12 cellular contexts compared by ENCODE assay signal in the genomic region with DNA sequence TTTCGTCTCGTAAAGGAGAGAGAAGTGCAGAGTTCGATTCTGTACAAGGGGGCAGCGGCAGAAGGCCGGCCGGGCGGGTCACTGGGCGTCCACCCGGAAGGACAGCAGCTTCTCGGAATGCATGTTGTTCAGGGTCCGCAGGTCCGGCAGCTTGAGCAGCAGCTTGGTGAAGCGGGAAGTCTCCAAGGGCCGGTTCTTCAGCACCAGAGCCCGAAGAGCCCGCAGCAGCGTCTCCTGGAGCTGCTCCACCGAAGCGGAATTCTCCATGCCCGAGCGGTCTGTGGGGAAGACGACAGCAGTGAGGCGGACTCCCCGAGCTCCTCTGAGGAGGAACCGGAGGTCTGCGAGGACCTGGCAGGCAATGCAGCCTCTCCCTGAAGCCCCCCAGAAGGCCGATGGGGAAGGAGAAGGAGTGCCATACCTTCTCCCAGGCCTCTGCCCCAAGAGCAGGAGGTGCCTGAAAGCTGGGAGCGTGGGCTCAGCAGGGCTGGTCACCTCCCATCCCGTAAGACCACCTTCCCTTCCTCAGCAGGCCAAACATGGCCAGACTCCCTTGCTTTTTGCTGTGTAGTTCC. TPM values are rescaled to one million over a fixed set of nuclear protein-coding genes. Genes with fewer than 3 reads are reported as not detected.
DNase-seq lines count a peak whose midpoint lies in the region; ATAC-seq and TF ChIP-seq lines count a peak whose summit lies in the region.
"Had no signal": no experiment of that assay in that cellular context is flagged by ENCODE, and none has a peak within 500 bp of the region (broad histone marks: within the 10 kb centered on the region; RNA-seq: fewer than 3 reads in every experiment).

No MANE protein-coding gene starts in this region.

- no peak for ATAC-seq in natural killer cell

- CTCF ChIA-PET in activated CD4-positive, alpha-beta memory T cell treated with anti-CD3 and anti-CD28 coated beads, Interleukin-2, amount 10 ng/mL, durations not matched to agents 7 days and 5 days (lab: Charles Lee) = interaction anchor here (0.7 to 4.1 kb wide), 2 partner anchors 18 to 20 kb away, joined by 3 to 29 read pairs; no protein-coding TSS in a partner anchor
- CTCF ChIA-PET in activated CD4-positive, alpha-beta memory T cell treated with anti-CD3 and anti-CD28 coated beads for 36 hours (lab: Charles Lee) = interaction anchor here (1.0 to 9.3 kb wide), 3 partner anchors 18 to 98 kb away, joined by 3 to 52 read pairs (median 3); no protein-coding TSS in a partner anchor

- H3K27me3 ChIP-seq in dorsolateral prefrontal cortex (no peaks in the 10 kb centered on the region), thyroid gland (no peaks in the 10 kb centered on the region)

- H3K4me3 ChIP-seq in dorsolateral prefrontal cortex = peak overlapping the region in 38 of 59 donors; percentile 1 to 99 (median 24)
- H3K4me3 ChIP-seq in thyroid gland (replicated peaks in 1 of 3) = no peak overlapping the region

- no peak for DNase-seq in activated CD4-positive, alpha-beta memory T cell treated with anti-CD3 and anti-CD28 coated beads, Interleukin-2, amount 10 ng/mL, durations not matched to agents 7 days and 5 days
- no peak for DNase-seq in activated CD4-positive, alpha-beta memory T cell treated with anti-CD3 and anti-CD28 coated beads for 36 hours
- DNase-seq in dorsolateral prefrontal cortex = peak in 2 of 10 donors; percentile 51 to 59
- DNase-seq in natural killer cell = no peak
- DNase-seq in thyroid gland = peak; percentile 90 to 91
- DNase-seq in cerebellar nuclear complex (lab: John Stamatoyannopoulos, UW) = no peak
- DNase-seq in NCI-H2081 (lab: John Stamatoyannopoulos, UW) = no peak
- no peak for DNase-seq in T-helper 1 cell
- DNase-seq: DMS153, naive B cell, NCI-H2107 had no signal

- intact Hi-C loops in activated CD4-positive, alpha-beta memory T cell treated with anti-CD3 and anti-CD28 coated beads for 36 hours (cut with micrococcal nuclease) = no loop called here
- intact Hi-C loops in dorsolateral prefrontal cortex (cut with DNase I) = loop anchor here in 1 of 2 donors (5.0 kb wide), 1 partner anchor 36 kb away; no protein-coding TSS in a partner anchor
- intact Hi-C loops in natural killer cell (cut with micrococcal nuclease) = no loop called here
- intact Hi-C loops in thyroid gland (cut with DNase I) = no loop called here

- H3K27ac ChIP-seq in dorsolateral prefrontal cortex (peak overlapping the region; percentile 53 to 100 (median 96)), thyroid gland (peak overlapping the region; percentile 77 to 99 (median 96))
- H3K27ac ChIP-seq: KMS-11 had no signal

- no peaks in the 10 kb centered on the region for H3K27me3 Mint-ChIP-seq in activated CD4-positive, alpha-beta memory T cell treated with anti-CD3 and anti-CD28 coated beads, Interleukin-2, amount 10 ng/mL, durations not matched to agents 7 days and 5 days
- no peaks in the 10 kb centered on the region for H3K27me3 Mint-ChIP-seq in activated CD4-positive, alpha-beta memory T cell treated with anti-CD3 and anti-CD28 coated beads for 36 hours
- H3K27me3 Mint-ChIP-seq in natural killer cell (ENCODE audit: low read depth in 2 of 2) = no peaks in the 10 kb centered on the region
- H3K27me3 Mint-ChIP-seq: naive B cell had no signal

- H3K4me1 ChIP-seq in thyroid gland = peaks cover 32 to 69% of the 10 kb centered on the region in 2 donors

- TF ChIP-seq CTCF in dorsolateral prefrontal cortex (IDR thresholded peaks at IDR 0.05 in 54 of 56, conservative IDR thresholded peaks at IDR 0.05 in 2 of 56; ENCODE audit: low read depth in 1 of 56, partially characterized antibody in 56 of 56) (no peak), natural killer cell (IDR thresholded peaks at IDR 0.05) (no peak), thyroid gland (IDR thresholded peaks at IDR 0.05) (no peak)

- H3K9me3 Mint-ChIP-seq in activated CD4-positive, alpha-beta memory T cell treated with anti-CD3 and anti-CD28 coated beads, Interleukin-2, amount 10 ng/mL, durations not matched to agents 7 days and 5 days = no peaks in the 10 kb centered on the region
- no peaks in the 10 kb centered on the region for H3K9me3 Mint-ChIP-seq in activated CD4-positive, alpha-beta memory T cell treated with anti-CD3 and anti-CD28 coated beads for 36 hours
- no peaks in the 10 kb centered on the region for H3K9me3 Mint-ChIP-seq in natural killer cell

- POLR2A ChIA-PET in activated CD4-positive, alpha-beta memory T cell treated with anti-CD3 and anti-CD28 coated beads, Interleukin-2, amount 10 ng/mL, durations not matched to agents 7 days and 5 days (lab: Charles Lee) = interaction anchor here (0.6 to 1.7 kb wide), 6 partner anchors 17 to 166 kb away, joined by 3 to 5 read pairs (median 4); a partner anchor contains a TSS
- POLR2A ChIA-PET in activated CD4-positive, alpha-beta memory T cell treated with anti-CD3 and anti-CD28 coated beads for 36 hours (lab: Charles Lee) = no interaction called here

- H3K36me3 ChIP-seq in thyroid gland = peaks cover 47 to 54% of the 10 kb centered on the region in 2 donors

- WGBS in thyroid gland, 2 donors = 38 to 42% methylated on average over 24 to 28 of the region's 29 CpGs

- no peak overlapping the region for H3K4me3 Mint-ChIP-seq in activated CD4-positive, alpha-beta memory T cell treated with anti-CD3 and anti-CD28 coated beads, Interleukin-2, amount 10 ng/mL, durations not matched to agents 7 days and 5 days
- H3K4me3 Mint-ChIP-seq in activated CD4-positive, alpha-beta memory T cell treated with anti-CD3 and anti-CD28 coated beads for 36 hours = no peak overlapping the region
- H3K4me3 Mint-ChIP-seq in natural killer cell = no peak overlapping the region

- peak in 1 of 2 donors; percentile 32 for TF ChIP-seq POLR2A in thyroid gland (IDR thresholded peaks at IDR 0.05)

- H3K4me1 Mint-ChIP-seq in activated CD4-positive, alpha-beta memory T cell treated with anti-CD3 and anti-CD28 coated beads, Interleukin-2, amount 10 ng/mL, durations not matched to agents 7 days and 5 days = peaks cover 46% of the 10 kb centered on the region
- peaks cover 44% of the 10 kb centered on the region for H3K4me1 Mint-ChIP-seq in activated CD4-positive, alpha-beta memory T cell treated with anti-CD3 and anti-CD28 coated beads for 36 hours (ENCODE audit: low read depth)
- peaks cover 26 to 43% of the 10 kb centered on the region in 2 donors for H3K4me1 Mint-ChIP-seq in natural killer cell

- no peaks in the 10 kb centered on the region for H3K9me3 ChIP-seq in thyroid gland

- peak overlapping the region; percentile 23 for H3K27ac Mint-ChIP-seq in activated CD4-positive, alpha-beta memory T cell treated with anti-CD3 and anti-CD28 coated beads, Interleukin-2, amount 10 ng/mL, durations not matched to agents 7 days and 5 days
- no peak overlapping the region for H3K27ac Mint-ChIP-seq in activated CD4-positive, alpha-beta memory T cell treated with anti-CD3 and anti-CD28 coated beads for 36 hours
- H3K27ac Mint-ChIP-seq in natural killer cell = peak overlapping the region; percentile 94 to 96

- peaks cover 39% of the 10 kb centered on the region for H3K36me3 Mint-ChIP-seq in activated CD4-positive, alpha-beta memory T cell treated with anti-CD3 and anti-CD28 coated beads, Interleukin-2, amount 10 ng/mL, durations not matched to agents 7 days and 5 days (ENCODE audit: low read depth)
- peaks cover 33% of the 10 kb centered on the region for H3K36me3 Mint-ChIP-seq in activated CD4-positive, alpha-beta memory T cell treated with anti-CD3 and anti-CD28 coated beads for 36 hours
- peaks cover 12% of the 10 kb centered on the region for H3K36me3 Mint-ChIP-seq in natural killer cell

RNA-seq across cellular contexts. Expression of a gene that starts 7.3 kb away (rescaled TPM):
- total RNA-seq in activated CD4-positive, alpha-beta memory T cell treated with anti-CD3 and anti-CD28 coated beads, Interleukin-2, amount 10 ng/mL, durations not matched to agents 7 days and 5 days = 1 to 10 TPM; 5.2 to 5.9 TPM
- 1 to 10 TPM; 6.7 to 7.3 TPM for total RNA-seq in activated CD4-positive, alpha-beta memory T cell treated with anti-CD3 and anti-CD28 coated beads for 36 hours
- total RNA-seq in dorsolateral prefrontal cortex = 10 to 100 TPM; 26.9 to 97.0 (median 62.1) TPM
- total RNA-seq in natural killer cell = 10 to 100 TPM in 1 of 3 donors, 1 to 10 TPM in 2; 8.8 to 10.1 (median 9.9) TPM
- total RNA-seq in thyroid gland = 1 to 10 TPM; 3.4 to 9.9 (median 5.1) TPM

RNA-seq across cellular contexts. Expression of a gene that starts 28.7 kb away (rescaled TPM):
- total RNA-seq in activated CD4-positive, alpha-beta memory T cell treated with anti-CD3 and anti-CD28 coated beads, Interleukin-2, amount 10 ng/mL, durations not matched to agents 7 days and 5 days = 100 to 1,000 TPM; 102 to 103 TPM
- total RNA-seq in activated CD4-positive, alpha-beta memory T cell treated with anti-CD3 and anti-CD28 coated beads for 36 hours = 10 to 100 TPM; 77.9 to 80.6 TPM
- total RNA-seq in dorsolateral prefrontal cortex = 100 to 1,000 TPM in 116 of 120 experiments, 10 to 100 TPM in 4; 87.8 to 143 (median 120) TPM
- total RNA-seq in natural killer cell = 100 to 1,000 TPM in 2 of 3 donors, 10 to 100 TPM in 1; 99.0 to 124 (median 110) TPM
- 100 to 1,000 TPM in 1 of 4 donors, 10 to 100 TPM in 3; 69.9 to 101 (median 80.4) TPM for total RNA-seq in thyroid gland

RNA-seq across cellular contexts. Expression of a gene that starts 30.3 kb away (rescaled TPM):
- total RNA-seq in activated CD4-positive, alpha-beta memory T cell treated with anti-CD3 and anti-CD28 coated beads, Interleukin-2, amount 10 ng/mL, durations not matched to agents 7 days and 5 days = 1 to 10 TPM; 8.4 TPM
- total RNA-seq in activated CD4-positive, alpha-beta memory T cell treated with anti-CD3 and anti-CD28 coated beads for 36 hours = 10 to 100 TPM; 12.5 to 13.4 TPM
- total RNA-seq in dorsolateral prefrontal cortex = 100 to 1,000 TPM; 178 to 301 (median 231) TPM
- 10 to 100 TPM; 40.8 to 55.7 (median 42.3) TPM for total RNA-seq in natural killer cell
- 10 to 100 TPM; 34.0 to 52.9 (median 44.8) TPM for total RNA-seq in thyroid gland

RNA-seq across cellular contexts. Expression of a gene that starts 38.9 kb away (rescaled TPM):
- total RNA-seq in activated CD4-positive, alpha-beta memory T cell treated with anti-CD3 and anti-CD28 coated beads, Interleukin-2, amount 10 ng/mL, durations not matched to agents 7 days and 5 days = 10 to 100 TPM; 82.2 to 84.2 TPM
- 10 to 100 TPM; 89.2 to 99.9 TPM for total RNA-seq in activated CD4-positive, alpha-beta memory T cell treated with anti-CD3 and anti-CD28 coated beads for 36 hours
- total RNA-seq in dorsolateral prefrontal cortex = 100 to 1,000 TPM in 59 of 120 experiments, 10 to 100 TPM in 61; 59.5 to 156 (median 99.1) TPM
- total RNA-seq in natural killer cell = 100 to 1,000 TPM; 115 to 141 (median 126) TPM
- 10 to 100 TPM; 37.1 to 68.4 (median 56.6) TPM for total RNA-seq in thyroid gland

RNA-seq across cellular contexts. Expression of a gene that starts 47.2 kb away (rescaled TPM):
- 10 to 100 TPM; 84.5 to 89.1 TPM for total RNA-seq in activated CD4-positive, alpha-beta memory T cell treated with anti-CD3 and anti-CD28 coated beads, Interleukin-2, amount 10 ng/mL, durations not matched to agents 7 days and 5 days
- 100 to 1,000 TPM in 1 of 2 experiments, 10 to 100 TPM in 1; 96.1 to 102 TPM for total RNA-seq in activated CD4-positive, alpha-beta memory T cell treated with anti-CD3 and anti-CD28 coated beads for 36 hours
- total RNA-seq in dorsolateral prefrontal cortex (100 to 1,000 TPM in 119 of 120 experiments, 10 to 100 TPM in 1; 95.0 to 216 (median 136) TPM), natural killer cell (100 to 1,000 TPM; 178 to 213 (median 187) TPM), thyroid gland (100 to 1,000 TPM in 1 of 4 donors, 10 to 100 TPM in 3; 88.2 to 103 (median 95.5) TPM)

Comparison
In these comparisons a context has a peak if more than half of its experiments do, and no peak if none do; other contexts are left out.
1. DNase-seq: peak in thyroid gland (2 of 2); none in activated CD4-positive, alpha-beta memory T cell treated with anti-CD3 and anti-CD28 coated beads, Interleukin-2, amount 10 ng/mL, durations not matched to agents 7 days and 5 days (single experiment), activated CD4-positive, alpha-beta memory T cell treated with anti-CD3 and anti-CD28 coated beads for 36 hours (single experiment), natural killer cell (single experiment), cerebellar nuclear complex (0 of 2), NCI-H2081 (0 of 2) and T-helper 1 cell (0 of 5).
2. H3K4me3 ChIP-seq: peak in dorsolateral prefrontal cortex (38 of 59); none in thyroid gland (0 of 3).